Comparison of ENCODE assay signal across 19 cellular contexts in genomic region chr12:45010051-45010450, GRCh38. TPM values are rescaled to one million over a fixed set of nuclear protein-coding genes. Genes with fewer than 3 reads are reported as not detected.
DNase-seq lines count a peak whose midpoint lies in the region; FAIRE-seq and TF ChIP-seq lines count a peak whose summit lies in the region.
"Had no signal": no experiment of that assay in that cellular context is flagged by ENCODE, and none has a peak within 500 bp of the region (broad histone marks: within the 10 kb centered on the region; RNA-seq: fewer than 3 reads in every experiment).

No MANE protein-coding gene starts in this region.

- WGBS in mammary epithelial cell (ENCODE audit: low coverage, missing lambda C conversion rate): 22% methylated on average over 4 of the region's 4 CpGs

- DNase-seq in Daoy (ENCODE audit: low read depth) (peak; percentile 10), HS-5 (ENCODE audit: low read depth) (peak; percentile 51), mammary epithelial cell (peak; percentile 3), fibroblast of peridontal ligament (ENCODE audit: extremely low read depth) (peak; percentile 1), NCI-H748 treated with DMSO at 0.1 percent for 48 hours (lab: John Stamatoyannopoulos, UW) (no peak), GM12892 (ENCODE audit: insufficient read length) (no peak), Kasumi-1 (lab: John Stamatoyannopoulos, UW) (no peak), Ammon's horn (ENCODE audit: low spot score) (no peak)
- DNase-seq: HFFc6; KG1; MG63; NCI-H1092; NCI-H526; NK-92 treated with Interleukin-12 subunit alpha and Interleukin-12 subunit beta, amount 100 ng/mL, for 24 hours had no signal

- BruUV-seq in mammary epithelial cell (replicated peaks; lab: Mats Ljungman, UMichigan): no TSS peak

- TF ChIP-seq CTCF in mammary epithelial cell (conservative IDR thresholded peaks at IDR 0.05 in 1 of 2, IDR thresholded peaks at IDR 0.05 in 1 of 2; ENCODE audit: extremely low read depth in 1 of 2, insufficient read depth in 1 of 2, low read depth in 1 of 2, low read length in 2 of 2): no peak

- in situ Hi-C loops in mammary epithelial cell (cut with MboI; ENCODE audit: low sequenced_read_pairs in 2 of 2): no loop called here

- dilution Hi-C loops in mammary epithelial cell (cut with HindIII; ENCODE audit: low sequenced_read_pairs): no loop called here

- CTCF ChIA-PET in mammary epithelial cell (lab: Charles Lee; ENCODE audit: low non-redundant PET): no interaction called here

- no peak overlapping the region for H3K4me2 ChIP-seq in mammary epithelial cell (ENCODE audit: insufficient read depth, low read depth, low read length)

- no peaks in the 10 kb centered on the region for H3K79me2 ChIP-seq in mammary epithelial cell (ENCODE audit: insufficient read depth, low read length)

- intact Hi-C loops in mammary epithelial cell (cut with micrococcal nuclease): no loop called here

- no peaks in the 10 kb centered on the region for H3K4me1 ChIP-seq in mammary epithelial cell (ENCODE audit: insufficient read depth, low read length)

- H3K4me3 ChIP-seq in mammary epithelial cell (replicated peaks in 1 of 3; ENCODE audit: insufficient read depth in 1 of 3, low read depth in 2 of 3, low read length in 3 of 3): no peak overlapping the region
- H3K4me3 ChIP-seq: MG63 had no signal

- H2AFZ ChIP-seq in mammary epithelial cell (ENCODE audit: low read depth, low read length): no peak overlapping the region

- H3K36me3 ChIP-seq in mammary epithelial cell (ENCODE audit: insufficient read depth, low read length): no peaks in the 10 kb centered on the region
- H3K36me3 ChIP-seq: MG63 had no signal

- H3K9me3 ChIP-seq in mammary epithelial cell (replicated peaks; ENCODE audit: insufficient read depth, low read length): no peaks in the 10 kb centered on the region
- H3K9me3 ChIP-seq: MG63 had no signal

- no peak overlapping the region for H3K9ac ChIP-seq in mammary epithelial cell (ENCODE audit: insufficient read depth, low read length)

- no peak for TF ChIP-seq POLR2A in GM12892 (IDR thresholded peaks at IDR 0.05; ENCODE audit: low read depth, low read length)

- peaks cover 1% of the 10 kb centered on the region for H3K27me3 ChIP-seq in mammary epithelial cell (ENCODE audit: insufficient read depth, low read length)
- H3K27me3 ChIP-seq: MG63 had no signal

- no peaks in the 10 kb centered on the region for H4K20me1 ChIP-seq in mammary epithelial cell (ENCODE audit: insufficient read depth, low read length)

- H3K27ac ChIP-seq in mammary epithelial cell (ENCODE audit: insufficient read depth, low read depth, low read length): no peak overlapping the region

- FAIRE-seq in GM12892 (lab: Jason Lieb, UNC): no peak
- FAIRE-seq: A204.1, H1, HepG2 had no signal

RNA-seq across cellular contexts. Expression of gene DBX2, which starts 40.8 kb away (rescaled TPM):
- not detected in 2 replicates for total RNA-seq in Daoy (2014; rRNA removed; shearing (Covaris generic))
- total RNA-seq in mammary epithelial cell: not detected
- not detected for polyA plus RNA-seq in mammary epithelial cell
- polyA minus RNA-seq in mammary epithelial cell: not detected
- polyA plus RNA-seq in GM12892 (2012; ENCODE audit: missing spikeins): not detected
- total RNA-seq: G401, H1, HepG2, HFFc6 had no signal
- polyA plus RNA-seq: CD14-positive monocyte, HepG2 had no signal

Comparison
In these comparisons a context has a peak if more than half of its experiments do, and no peak if none do; other contexts are left out.
1. DNase-seq: peak in Daoy (single experiment), HS-5 (single experiment), mammary epithelial cell (single experiment) and fibroblast of peridontal ligament (single experiment); none in NCI-H748 treated with DMSO at 0.1 percent for 48 hours (single experiment), GM12892 (single experiment), Kasumi-1 (0 of 2) and Ammon's horn (single experiment).